4 cellular contexts compared by ENCODE assay signal in the genomic region with DNA sequence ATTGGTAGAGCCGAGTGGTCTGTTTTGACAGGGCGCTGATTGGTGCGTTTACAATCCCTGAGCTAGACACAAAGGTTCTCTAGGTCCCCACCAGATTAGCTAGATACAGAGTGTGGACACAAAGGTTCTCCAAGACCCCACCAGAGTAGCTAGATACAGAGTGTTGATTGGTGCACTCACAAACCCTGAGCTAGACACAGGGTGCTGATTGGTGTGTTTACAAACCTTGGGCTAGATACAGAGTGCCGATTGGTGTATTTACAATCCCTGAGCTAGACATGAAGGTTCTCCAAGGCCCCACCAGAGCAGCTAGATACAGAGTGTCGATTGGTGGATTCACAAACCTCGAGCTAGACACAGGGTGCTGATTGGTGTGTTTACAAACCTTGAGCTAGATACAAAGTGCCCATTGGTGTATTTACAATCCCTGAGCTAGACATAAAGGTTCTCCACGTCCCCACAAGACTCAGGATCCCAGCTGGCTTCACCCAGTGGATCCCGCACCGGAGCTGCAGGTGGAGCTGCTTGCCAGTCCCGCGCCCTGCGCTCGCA. TPM values are rescaled to one million over a fixed set of nuclear protein-coding genes. Genes with fewer than 3 reads are reported as not detected.
DNase-seq lines count a peak whose midpoint lies in the region; FAIRE-seq and TF ChIP-seq lines count a peak whose summit lies in the region.
"Not testable (repeated sequence)": the region's sequence is repeated elsewhere in the genome, so short reads cannot be mapped to it uniquely, and the experiment has no call there.

No MANE protein-coding gene starts in this region.

- H3K4me3 Mint-ChIP-seq in neural crest cell; osteocyte (ENCODE audit: unreplicated experiment): not testable (repeated sequence)

- H2BK20ac ChIP-seq in H1 (ENCODE audit: low read length), result not testable (repeated sequence)

- TF ChIP-seq POLR2A in H1 (IDR thresholded peaks at IDR 0.05; ENCODE audit: control extremely low read depth in 1 of 2, low read depth in 2 of 2, low read length in 2 of 2), result not testable (repeated sequence)

- not testable (repeated sequence) for TF ChIP-seq CTCF in H1 (IDR thresholded peaks at IDR 0.05; ENCODE audit: control extremely low read depth in 1 of 3, insufficient read depth in 1 of 3, low read depth in 1 of 3, low read length in 3 of 3); neural crest cell (conservative IDR thresholded peaks at IDR 0.05); osteocyte (IDR thresholded peaks at IDR 0.05)

- H2BK12ac ChIP-seq in H1 (ENCODE audit: low read depth, low read length), result not testable (repeated sequence)

- not testable (repeated sequence) for TF ChIP-seq EP300 in H1 (IDR thresholded peaks at IDR 0.05; ENCODE audit: borderline replicate concordance in 1 of 2, low read depth in 2 of 2, low read length in 2 of 2)

- H3K79me1 ChIP-seq in H1 (ENCODE audit: low read depth, low read length), result not testable (repeated sequence)

- not testable (repeated sequence) for H3K4ac ChIP-seq in H1 (replicated peaks; ENCODE audit: insufficient read length, low read depth, low read length)

- not testable (repeated sequence) for H4K91ac ChIP-seq in H1 (replicated peaks; ENCODE audit: insufficient read length, low read length)

- TF ChIP-seq RAD21 in H1 (IDR thresholded peaks at IDR 0.05 in 1 of 2, conservative IDR thresholded peaks at IDR 0.05 in 1 of 2; ENCODE audit: low read depth in 2 of 2, low read length in 2 of 2), result not testable (repeated sequence)

- not testable (repeated sequence) for H3K27ac ChIP-seq in BLaER1 treated with 17β-estradiol and CSF1 and Interleukin-3, amounts not matched to agents 10 nM and 100 nM; H1 (ENCODE audit: low read depth, low read length)

- not testable (repeated sequence) for H3K23ac ChIP-seq in H1 (ENCODE audit: insufficient read length)

- not testable (repeated sequence) for H3K27me3 ChIP-seq in BLaER1 treated with 17β-estradiol and CSF1 and Interleukin-3, amounts not matched to agents 10 nM and 100 nM; H1 (replicated peaks in 1 of 4; ENCODE audit: control insufficient read depth in 3 of 4, extremely low read depth in 1 of 4, insufficient read depth in 3 of 4, low read length in 3 of 4)

- FAIRE-seq in H1 (lab: Jason Lieb, UNC), result not testable (repeated sequence)

- not testable (repeated sequence) for H4K20me1 ChIP-seq in BLaER1 treated with 17β-estradiol and CSF1 and Interleukin-3, amounts not matched to agents 10 nM and 100 nM; H1 (replicated peaks in 1 of 2; ENCODE audit: control insufficient read depth in 1 of 2, insufficient read depth in 2 of 2, low read length in 2 of 2)

- H3K9me3 ChIP-seq in BLaER1 treated with 17β-estradiol and CSF1 and Interleukin-3, amounts not matched to agents 10 nM and 100 nM (replicated peaks in 1 of 11), result peaks cover 8 to 13% (median 11%) of the 10 kb centered on the region in 11 experiments; a peak in 18 of 22 replicates
- H3K9me3 ChIP-seq in H1 (ENCODE audit: insufficient read depth in 2 of 2, low read depth in 1 of 2, low read length in 1 of 2), result not testable (repeated sequence)

- H2BK120ac ChIP-seq in H1 (replicated peaks; ENCODE audit: low read depth, low read length), result not testable (repeated sequence)

- not testable (repeated sequence) for H2BK5ac ChIP-seq in H1 (ENCODE audit: low read depth, low read length)

- not testable (repeated sequence) for H3K9ac ChIP-seq in BLaER1 treated with 17β-estradiol and CSF1 and Interleukin-3, amounts not matched to agents 10 nM and 100 nM; H1 (replicated peaks in 1 of 4; ENCODE audit: extremely low read depth in 1 of 4, low read depth in 3 of 4, low read length in 3 of 4)

- H3K36me3 ChIP-seq in BLaER1 treated with 17β-estradiol and CSF1 and Interleukin-3, amounts not matched to agents 10 nM and 100 nM; H1 (ENCODE audit: control insufficient read depth in 2 of 4, insufficient read depth in 4 of 4, low read length in 3 of 4): not testable (repeated sequence)

- 0 out of 2 replicates have a peak overlapping the region, but pooled peaks have one; percentile 51 for H4K8ac ChIP-seq in H1 (ENCODE audit: extremely low read depth, insufficient read depth, low read length)

- H3K4me1 ChIP-seq in BLaER1 treated with 17β-estradiol and CSF1 and Interleukin-3, amounts not matched to agents 10 nM and 100 nM, result peaks cover 14 to 45% (median 36%) of the 10 kb centered on the region in 10 experiments
- H3K4me1 ChIP-seq in H1 (replicated peaks in 1 of 4; ENCODE audit: control insufficient read depth in 3 of 4, insufficient read depth in 4 of 4, low read length in 3 of 4), result not testable (repeated sequence)

- H2BK15ac ChIP-seq in H1 (ENCODE audit: low read length), result not testable (repeated sequence)

- H3K4me2 ChIP-seq in BLaER1 treated with 17β-estradiol and CSF1 and Interleukin-3, amounts not matched to agents 10 nM and 100 nM, result peak overlapping the region in 8 of 11 experiments; percentile 17 to 78 (median 54); a peak in 11 of 22 replicates
- H3K4me2 ChIP-seq in H1 (ENCODE audit: insufficient read depth in 1 of 2, low read depth in 2 of 2, low read length in 2 of 2), result not testable (repeated sequence)

- not testable (repeated sequence) for H2AK5ac ChIP-seq in H1 (ENCODE audit: low read depth, low read length)

- not testable (repeated sequence) for H3K14ac ChIP-seq in H1 (ENCODE audit: insufficient read length)

- H2AFZ ChIP-seq in H1 (ENCODE audit: low read length), result not testable (repeated sequence)

- CTCF ChIA-PET in H1 (lab: Charles Lee; ENCODE audit: partially characterized antibody), result interaction anchor here (1.1 kb wide), 1 partner anchor 37 kb away, joined by 3 read pairs; no protein-coding TSS in a partner anchor

- H4K5ac ChIP-seq in H1 (ENCODE audit: insufficient read length, low read depth, low read length), result not testable (repeated sequence)

- not testable (repeated sequence) for H3K36me3 Mint-ChIP-seq in neural crest cell (ENCODE audit: low read depth); osteocyte (ENCODE audit: unreplicated experiment)

- not testable (repeated sequence) for H3K4me1 Mint-ChIP-seq in neural crest cell; osteocyte (ENCODE audit: unreplicated experiment)

- POLR2A ChIA-PET in H1 (lab: Charles Lee; ENCODE audit: partially characterized antibody), result interaction anchor here (1.2 to 2.3 kb wide), 2 partner anchors 10 to 38 kb away, joined by 3 to 5 read pairs; a partner anchor contains a TSS

- H3K18ac ChIP-seq in H1 (ENCODE audit: extremely low read depth, low read length), result not testable (repeated sequence)

- WGBS in H1 (ENCODE audit: extremely low coverage in 1 of 2, insufficient coverage in 1 of 2, insufficient read length in 1 of 2, insufficient replicate concordance in 2 of 2, low coverage in 1 of 2, low lambda C conversion rate in 2 of 2, missing lambda C conversion rate in 1 of 2), 2 experiments, result 95% methylated on average over 12 of the region's 13 CpGs; no CpG with 5 or more reads in 1 of the 2 experiments

- not testable (repeated sequence) for H3K56ac ChIP-seq in H1 (replicated peaks; ENCODE audit: insufficient read length, low read depth, low read length)

- not testable (repeated sequence) for H3K27me3 Mint-ChIP-seq in neural crest cell (ENCODE audit: low read depth); osteocyte (ENCODE audit: unreplicated experiment)

- not testable (repeated sequence) for DNase-seq in H1 (ENCODE audit: low read depth in 1 of 2, low spot score in 2 of 2); neural crest cell (ENCODE audit: low read depth, low spot score)
- DNase-seq in osteocyte (ENCODE audit: extremely low spot score, unreplicated experiment), result peak; percentile 44

- H3K23me2 ChIP-seq in H1 (ENCODE audit: low read depth, low read length), result not testable (repeated sequence)

- not testable (repeated sequence) for H3K9me3 Mint-ChIP-seq in neural crest cell; osteocyte (ENCODE audit: unreplicated experiment)

- peak overlapping the region; percentile 12 for H3K27ac Mint-ChIP-seq in neural crest cell (ENCODE audit: unreplicated experiment)
- not testable (repeated sequence) for H3K27ac Mint-ChIP-seq in osteocyte (ENCODE audit: unreplicated experiment)

- H3K79me2 ChIP-seq in H1 (ENCODE audit: control insufficient read depth in 1 of 2, insufficient read depth in 2 of 2, low read length in 2 of 2), result not testable (repeated sequence)

- not testable (repeated sequence) for H3K4me3 ChIP-seq in BLaER1 treated with 17β-estradiol and CSF1 and Interleukin-3, amounts not matched to agents 10 nM and 100 nM; H1 (ENCODE audit: extremely low read depth in 1 of 4, insufficient read depth in 2 of 4, low read depth in 3 of 4, low read length in 4 of 4)

RNA-seq across cellular contexts. Expression of a gene that starts 38.1 kb away (rescaled TPM):
- 84.8 and 86.8 TPM in 2 replicates for total RNA-seq in H1 (2021; fragmentation: NEBNext Ultra II Directional; extraction: Animal tissue kit (Norgen Biotek cat#: 25700))
- polyA plus RNA-seq in H1 (2011; rRNA removed), result 28.0 and 47.0 TPM in 2 replicates
- polyA plus RNA-seq in H1 (2011; cell fraction: cytosol; rRNA removed), result 31.8 TPM
- polyA plus RNA-seq in H1 (2011; cell fraction: nucleus; rRNA removed), result 37.0 TPM
- polyA plus RNA-seq in H1 (2012, experiment 1 of 2), result 34.7 to 45.5 TPM (median 40.1 TPM) in 4 replicates
- 2.7 TPM for polyA plus RNA-seq in H1 (2012, experiment 2 of 2)
- 38.8 TPM for polyA plus RNA-seq in H1 (2013, experiment 1 of 2)
- 37.9 TPM for polyA plus RNA-seq in H1 (2013, experiment 2 of 2)
- 74.9 and 108 TPM in 2 replicates for polyA minus RNA-seq in H1 (2011; rRNA and poly(A)+ RNA removed)
- polyA minus RNA-seq in H1 (2011; cell fraction: cytosol; rRNA and poly(A)+ RNA removed), result 37.2 TPM
- polyA minus RNA-seq in H1 (2011; cell fraction: nucleus; rRNA and poly(A)+ RNA removed), result 59.9 TPM
- total RNA-seq in neural crest cell, result 74.6 and 78.7 TPM in 2 replicates
- total RNA-seq in osteocyte, result 32.6 and 34.6 TPM in 2 replicates
